In the genomic region with DNA sequence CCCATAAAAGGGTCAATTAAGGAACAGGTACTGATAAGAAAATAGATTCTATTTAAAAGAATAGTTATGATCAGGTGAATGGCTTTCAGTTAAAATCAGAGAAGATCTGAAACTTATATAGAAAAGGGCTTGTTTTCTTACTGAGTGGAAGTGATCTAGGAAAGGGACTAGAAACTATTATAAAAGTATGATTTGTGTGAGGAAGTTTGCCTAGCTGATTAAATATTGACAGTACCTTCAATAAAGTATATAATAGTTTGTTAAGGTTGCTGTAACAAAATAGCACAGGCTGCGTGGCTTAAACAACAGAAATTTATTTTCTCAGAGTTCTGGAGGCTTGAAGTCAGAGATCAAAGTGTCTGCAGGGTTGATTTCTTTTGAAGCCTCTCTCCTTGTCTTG, we compare ENCODE assay signal across 19 cellular contexts. TPM values are rescaled to one million over a fixed set of nuclear protein-coding genes. Genes with fewer than 3 reads are reported as not detected.
DNase-seq lines count a peak whose midpoint lies in the region; ATAC-seq and TF ChIP-seq lines count a peak whose summit lies in the region.
"Had no signal": no experiment of that assay in that cellular context is flagged by ENCODE, and none has a peak within 500 bp of the region (broad histone marks: within the 10 kb centered on the region; RNA-seq: fewer than 3 reads in every experiment).

No MANE protein-coding gene starts in this region.

- H2BK20ac ChIP-seq in IMR-90 (ENCODE audit: low read depth, low read length): no peak overlapping the region

- dilution Hi-C loops in IMR-90 (cut with HindIII; ENCODE audit: low sequenced_read_pairs, unreplicated experiment): no loop called here

- H3K79me1 ChIP-seq in IMR-90 (ENCODE audit: low read depth in 1 of 2, low read length in 2 of 2): no peaks in the 10 kb centered on the region

- no peak overlapping the region for H3K56ac ChIP-seq in IMR-90 (ENCODE audit: extremely low read depth, insufficient read depth, low read length)

- in situ Hi-C loops in IMR-90 (cut with MboI; ENCODE audit: low sequenced_read_pairs): no loop called here

- no peak overlapping the region for H2AFZ ChIP-seq in IMR-90 (replicated peaks; ENCODE audit: low read length, poor library complexity)
- no peak overlapping the region for H2AFZ ChIP-seq in PC-3 (ENCODE audit: low read length)
- no peak overlapping the region for H2AFZ ChIP-seq in MM.1S (ENCODE audit: low read length)

- no peak overlapping the region for H2BK5ac ChIP-seq in IMR-90 (ENCODE audit: low read depth, low read length, poor library complexity, severe bottlenecking)

- no peak overlapping the region for H3K4me3 ChIP-seq in IMR-90 (ENCODE audit: insufficient read depth, low read depth, low read length)
- no peak overlapping the region for H3K4me3 ChIP-seq in PC-3 (ENCODE audit: low read length)
- H3K4me3 ChIP-seq in MM.1S (ENCODE audit: low read length): no peak overlapping the region
- H3K4me3 ChIP-seq: BLaER1 had no signal

- TF ChIP-seq RAD21 in IMR-90 (IDR thresholded peaks at IDR 0.05; ENCODE audit: low read length): no peak

- no peak overlapping the region for H3K14ac ChIP-seq in IMR-90 (replicated peaks; ENCODE audit: low read depth, low read length)

- H3K18ac ChIP-seq in IMR-90 (ENCODE audit: low read depth, low read length): no peak overlapping the region

- POLR2A ChIA-PET in IMR-90 (lab: Charles Lee; ENCODE audit: unreplicated experiment): no interaction called here
- POLR2A ChIA-PET in PC-3 (lab: Charles Lee; ENCODE audit: unreplicated experiment): no interaction called here

- no peaks in the 10 kb centered on the region for H3K36me3 ChIP-seq in IMR-90 (ENCODE audit: control insufficient read depth, insufficient read depth, low read length)
- H3K36me3 ChIP-seq in PC-3 (ENCODE audit: low read depth, low read length): no peaks in the 10 kb centered on the region
- no peaks in the 10 kb centered on the region for H3K36me3 ChIP-seq in MM.1S (replicated peaks; ENCODE audit: insufficient read depth, low read length)
- H3K36me3 ChIP-seq: BE2C, BLaER1 had no signal

- H4K20me1 ChIP-seq in IMR-90 (ENCODE audit: insufficient read depth, low read length) (no peaks in the 10 kb centered on the region), PC-3 (ENCODE audit: low read length) (no peaks in the 10 kb centered on the region), MM.1S (ENCODE audit: insufficient read depth, low read length) (no peaks in the 10 kb centered on the region)
- H4K20me1 ChIP-seq: BLaER1 had no signal

- H4K5ac ChIP-seq in IMR-90 (ENCODE audit: low read depth, low read length): no peak overlapping the region

- H3K9me3 ChIP-seq in IMR-90 (ENCODE audit: control insufficient read depth, insufficient read depth, low read length): no peaks in the 10 kb centered on the region
- no peaks in the 10 kb centered on the region for H3K9me3 ChIP-seq in PC-3 (ENCODE audit: low read length)
- no peaks in the 10 kb centered on the region for H3K9me3 ChIP-seq in MM.1S (replicated peaks; ENCODE audit: insufficient read depth, low read length)
- H3K9me3 ChIP-seq: BE2C, BLaER1 had no signal

- ATAC-seq in IMR-90 (ENCODE audit: low read depth) (no peak), PC-3 (peak; percentile 62), left colon (peak; percentile 56), HG02840 (IDR thresholded peaks at IDR 0.05; ENCODE audit: low FRiP score, unreplicated experiment) (no peak)

- H3K9me2 ChIP-seq in PC-3 (replicated peaks; ENCODE audit: low read length) (no peaks in the 10 kb centered on the region), MM.1S (replicated peaks; ENCODE audit: insufficient read depth, low read length) (no peaks in the 10 kb centered on the region)

- BruUV-seq in IMR-90 (replicated peaks; lab: Mats Ljungman, UMichigan) (no TSS peak), PC-3 (replicated peaks; lab: Mats Ljungman, UMichigan) (no TSS peak)

- H3K79me2 ChIP-seq in PC-3 (ENCODE audit: low read length): no peaks in the 10 kb centered on the region
- no peaks in the 10 kb centered on the region for H3K79me2 ChIP-seq in MM.1S (ENCODE audit: low read length)

- no peak overlapping the region for H2AK9ac ChIP-seq in IMR-90 (replicated peaks; ENCODE audit: low read depth, low read length, poor library complexity)

- TF ChIP-seq CTCF in IMR-90 (conservative IDR thresholded peaks at IDR 0.05; ENCODE audit: low read depth, low read length): no peak
- no peak for TF ChIP-seq CTCF in PC-3 (conservative IDR thresholded peaks at IDR 0.05; ENCODE audit: low read depth, low read length)
- TF ChIP-seq CTCF in MM.1S (IDR thresholded peaks at IDR 0.05; ENCODE audit: low read length): no peak

- H3K4me2 ChIP-seq in IMR-90 (ENCODE audit: low read depth, low read length) (no peak overlapping the region), PC-3 (ENCODE audit: low read length) (no peak overlapping the region), MM.1S (ENCODE audit: low read depth, low read length) (no peak overlapping the region)
- H3K4me2 ChIP-seq: BLaER1 had no signal

- H2AK5ac ChIP-seq in IMR-90 (ENCODE audit: low read depth, low read length): no peak overlapping the region

- DNase-seq in IMR-90: no peak
- DNase-seq in PC-3: no peak
- no peak for DNase-seq in left colon
- DNase-seq in A172 (ENCODE audit: low spot score): no peak
- no peak for DNase-seq in MM.1S
- DNase-seq: ACHN; BE2C; C1 segment of cervical spinal cord; CD4-positive, alpha-beta memory T cell; CD4-positive, CD25-positive, alpha-beta regulatory T cell; CD8-positive, alpha-beta memory T cell; COR-L47; DMS79 treated with DMSO at 0.1 percent for 48 hours; GF-D8 had no signal

- no peak overlapping the region for H4K91ac ChIP-seq in IMR-90 (ENCODE audit: insufficient read depth, low read depth, low read length)

- no peak overlapping the region for H2BK120ac ChIP-seq in IMR-90 (ENCODE audit: low read depth, low read length)

- no peaks in the 10 kb centered on the region for H3K4me1 ChIP-seq in IMR-90 (ENCODE audit: control insufficient read depth, insufficient read depth, low read length)
- peaks cover 3% of the 10 kb centered on the region for H3K4me1 ChIP-seq in PC-3 (ENCODE audit: insufficient read depth, low read length)
- peaks cover 3% of the 10 kb centered on the region; the same call in 1 of the 2 replicates for H3K4me1 ChIP-seq in MM.1S (ENCODE audit: low read length)
- H3K4me1 ChIP-seq: BE2C had no signal

- H3K27ac ChIP-seq in IMR-90 (ENCODE audit: insufficient read depth, low read length): no peak overlapping the region
- H3K27ac ChIP-seq in PC-3 (ENCODE audit: low read length): no peak overlapping the region
- no peak overlapping the region for H3K27ac ChIP-seq in MM.1S (ENCODE audit: low read length)
- H3K27ac ChIP-seq: 22Rv1, BLaER1 had no signal

- CTCF ChIA-PET in IMR-90 (lab: Yijun Ruan, JAX) (no interaction called here), PC-3 (lab: Charles Lee) (no interaction called here)

- intact Hi-C loops in IMR-90 (cut with micrococcal nuclease): no loop called here
- intact Hi-C loops in PC-3 (cut with micrococcal nuclease): no loop called here
- intact Hi-C loops in left colon (cut with DNase I, micrococcal nuclease): no loop called here

- no peak overlapping the region for H3K4ac ChIP-seq in IMR-90 (ENCODE audit: low read depth, low read length)

- peak overlapping the region; percentile 66; the same call in 1 of the 2 replicates for H3K23ac ChIP-seq in IMR-90 (ENCODE audit: low read depth, low read length)

- H3K9ac ChIP-seq in IMR-90 (ENCODE audit: low read depth, low read length) (no peak overlapping the region), PC-3 (ENCODE audit: low read length) (no peak overlapping the region), MM.1S (ENCODE audit: low read length) (no peak overlapping the region)
- H3K9ac ChIP-seq: BLaER1 had no signal

- no peak for TF ChIP-seq POLR2A in IMR-90 (IDR thresholded peaks at IDR 0.05; ENCODE audit: low read depth, low read length)

- no peak overlapping the region for H4K8ac ChIP-seq in IMR-90 (ENCODE audit: low read depth in 2 of 2, low read length in 2 of 2)

- no CpG with 5 or more reads among the region's 1 CpG for WGBS in IMR-90 (ENCODE audit: extremely low coverage in 2 of 2, insufficient read length in 1 of 2), 2 experiments

- H3F3A ChIP-seq in PC-3 (ENCODE audit: low read length, unreplicated experiment): no peaks in the 10 kb centered on the region
- peaks cover 8% of the 10 kb centered on the region; the same call in 1 of the 2 replicates for H3F3A ChIP-seq in MM.1S (ENCODE audit: insufficient read depth, low read length)

- 0 out of 2 replicates have a peak, but pooled peaks cover 3% of the 10 kb centered on the region for H3K9me1 ChIP-seq in IMR-90 (ENCODE audit: insufficient read depth, low read length)

- peaks cover 9% of the 10 kb centered on the region for H3K27me3 ChIP-seq in IMR-90 (ENCODE audit: control insufficient read depth, insufficient read depth, low read length)
- H3K27me3 ChIP-seq in PC-3 (ENCODE audit: low read length): no peaks in the 10 kb centered on the region
- H3K27me3 ChIP-seq in MM.1S (replicated peaks; ENCODE audit: insufficient read depth, low read length): no peaks in the 10 kb centered on the region
- H3K27me3 ChIP-seq: BE2C, BLaER1 had no signal

- no peak overlapping the region for H2BK15ac ChIP-seq in IMR-90 (ENCODE audit: low read depth, low read length)

TF ChIP-seq in IMR-90, 13 proteins besides CTCF, POLR2A, EP300 and RAD21 (continues in another document):
- TF ChIP-seq RFX5 (IDR thresholded peaks at IDR 0.05; ENCODE audit: low read depth, low read length) (no peak), NFE2L2 (IDR thresholded peaks at IDR 0.05; ENCODE audit: low read depth, low read length) (no peak), CEBPB (IDR thresholded peaks at IDR 0.05; ENCODE audit: low read depth, low read length) (no peak), BHLHE40 (IDR thresholded peaks at IDR 0.05; ENCODE audit: low read depth, low read length) (no peak), FOS (IDR thresholded peaks at IDR 0.05; ENCODE audit: low read depth, low read length) (no peak)

RNA-seq across cellular contexts. Expression of a gene that starts 5.4 kb away (rescaled TPM):
- total RNA-seq in IMR-90 (2012; rRNA removed): 4.8 and 12.2 TPM in 2 replicates
- 4.2 and 6.5 TPM in 2 replicates for polyA plus RNA-seq in IMR-90 (2012; rRNA removed)
- 0.68 and 0.77 TPM in 2 replicates for polyA plus RNA-seq in IMR-90 (2012; cell fraction: cytosol; rRNA removed)
- 0.74 and 11.6 TPM in 2 replicates for polyA plus RNA-seq in IMR-90 (2012; cell fraction: nucleus; rRNA removed; ENCODE audit: low replicate concordance)
- total RNA-seq in PC-3 (2014; rRNA removed): 16.0 and 17.3 TPM in 2 replicates
- total RNA-seq in left colon: 10 to 100 TPM in 1 of 2 donors, 1 to 10 TPM in 1; 9.7 to 12.8 TPM
- 19.5 and 20.0 TPM in 2 replicates for total RNA-seq in A172 (2014; rRNA removed; shearing (Covaris generic))

RNA-seq across cellular contexts. Expression of a gene that starts 39.7 kb away (rescaled TPM):
- total RNA-seq in IMR-90 (2012; rRNA removed) (not detected in 2 replicates), PC-3 (2014; rRNA removed) (0.17 TPM in 1 of 2 replicates, not detected in the other), left colon (under 1 TPM; 0.27 to 0.75 TPM)
- polyA plus RNA-seq in IMR-90 (2012; rRNA removed): not detected in 2 replicates
- not detected in 2 replicates for polyA plus RNA-seq in IMR-90 (2012; cell fraction: cytosol; rRNA removed)
- polyA plus RNA-seq in IMR-90 (2012; cell fraction: nucleus; rRNA removed; ENCODE audit: low replicate concordance): not detected in 2 replicates
- 0.17 TPM in 1 of 2 replicates, not detected in the other for total RNA-seq in A172 (2014; rRNA removed; shearing (Covaris generic))
- total RNA-seq: CD4-positive, alpha-beta memory T cell; CD4-positive, CD25-positive, alpha-beta regulatory T cell; CD8-positive, alpha-beta memory T cell had no signal
- polyA plus RNA-seq: AG04450; CD14-positive monocyte; CD4-positive, alpha-beta memory T cell; CD4-positive, CD25-positive, alpha-beta regulatory T cell; CD8-positive, alpha-beta memory T cell had no signal

Comparison
In these comparisons a context has a peak if more than half of its experiments do, and no peak if none do; other contexts are left out.
1. ATAC-seq: peak in PC-3 (single experiment) and left colon (single experiment); none in IMR-90 (single experiment) and HG02840 (single experiment).